24 cellular contexts compared by ENCODE assay signal in the genomic region with DNA sequence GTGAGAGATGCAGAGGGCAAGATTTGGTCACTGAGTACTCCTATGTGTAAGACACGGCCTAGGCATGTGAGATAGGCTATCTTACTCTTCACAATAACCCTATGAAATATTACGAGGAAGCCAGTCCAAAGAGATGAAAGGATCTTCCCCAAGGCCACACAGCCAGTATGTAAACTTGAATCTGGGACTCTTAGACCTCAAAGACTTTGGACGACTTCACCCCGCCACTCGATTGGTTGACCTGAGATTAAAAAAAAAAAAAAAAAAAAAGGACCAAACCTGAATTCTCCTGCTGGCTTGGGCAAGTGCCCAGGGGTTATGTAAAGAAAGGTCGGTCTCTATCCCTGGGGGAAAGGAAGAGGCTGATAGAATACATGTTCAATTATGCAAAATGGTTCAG. TPM values are rescaled to one million over a fixed set of nuclear protein-coding genes. Genes with fewer than 3 reads are reported as not detected.
DNase-seq lines count a peak whose midpoint lies in the region; ATAC-seq and TF ChIP-seq lines count a peak whose summit lies in the region.
"Had no signal": no experiment of that assay in that cellular context is flagged by ENCODE, and none has a peak within 500 bp of the region (broad histone marks: within the 10 kb centered on the region; RNA-seq: fewer than 3 reads in every experiment).

No MANE protein-coding gene starts in this region.

- H3K36me3 ChIP-seq in CD8-positive, alpha-beta T cell (ENCODE audit: insufficient read depth, low read length), result peaks cover 7% of the 10 kb centered on the region
- H3K36me3 ChIP-seq in H7 (replicated peaks; ENCODE audit: control insufficient read depth, insufficient read depth, low read length) (no peaks in the 10 kb centered on the region; the same call in 1 of the 2 replicates), osteoblast (ENCODE audit: insufficient read depth, low read length) (peaks cover 10% of the 10 kb centered on the region)

- POLR2A ChIA-PET in CD8-positive, alpha-beta T cell (lab: Charles Lee), result no interaction called here

- no peaks in the 10 kb centered on the region for H3K9me3 ChIP-seq in CD8-positive, alpha-beta T cell (ENCODE audit: low read length)
- no peaks in the 10 kb centered on the region for H3K9me3 ChIP-seq in osteoblast (ENCODE audit: low read depth, low read length)
- H3K9me3 ChIP-seq: A549, HAP-1 had no signal

- no peak for DNase-seq in CD8-positive, alpha-beta T cell
- DNase-seq in H7 (peak; percentile 23), dorsolateral prefrontal cortex (no peak), osteoblast (ENCODE audit: insufficient read length, low spot score, missing footprints) (peak; percentile 6), mesothelial cell of epicardium (ENCODE audit: low spot score in 2 of 2, unreplicated experiment in 2 of 2) (no peak), NCI-H2029 (lab: John Stamatoyannopoulos, UW) (no peak), SKM-1 (lab: John Stamatoyannopoulos, UW; ENCODE audit: unreplicated experiment) (no peak)
- DNase-seq: DMS79, KG1, NCI-H1092, NCI-H1436 treated with DMSO at 0.1 percent for 48 hours, NCI-H2029 treated with DMSO at 0.1 percent for 48 hours, NCI-H226, NCI-H510A treated with DMSO at 0.1 percent for 48 hours, NCI-H748 treated with DMSO at 0.1 percent for 48 hours, PC-9, RPMI8226, SHP77 treated with DMSO at 0.1 percent for 48 hours had no signal

- no peak overlapping the region for H3K4me2 ChIP-seq in osteoblast (ENCODE audit: insufficient read depth, low read length)
- H3K4me2 ChIP-seq: A549, PC-9 had no signal

- no peak for ATAC-seq in CD8-positive, alpha-beta T cell
- ATAC-seq: A549 had no signal

- H3K27me3 Mint-ChIP-seq in CD8-positive, alpha-beta T cell (ENCODE audit: low read depth), result no peaks in the 10 kb centered on the region
- H3K27me3 Mint-ChIP-seq in mesothelial cell of epicardium (ENCODE audit: low read depth), result peaks cover 2% of the 10 kb centered on the region
- H3K27me3 Mint-ChIP-seq: B cell had no signal

- peak overlapping the region; percentile 35 for H3K27ac Mint-ChIP-seq in CD8-positive, alpha-beta T cell
- no peak overlapping the region for H3K27ac Mint-ChIP-seq in mesothelial cell of epicardium
- H3K27ac Mint-ChIP-seq: B cell had no signal

- H3K36me3 Mint-ChIP-seq in CD8-positive, alpha-beta T cell, result peaks cover 24% of the 10 kb centered on the region
- H3K36me3 Mint-ChIP-seq in mesothelial cell of epicardium, result peaks cover 10% of the 10 kb centered on the region

- CTCF ChIA-PET in CD8-positive, alpha-beta T cell (lab: Charles Lee), result no interaction called here

- no peaks in the 10 kb centered on the region for H3K4me1 ChIP-seq in CD8-positive, alpha-beta T cell (ENCODE audit: insufficient read depth, low read length)
- H3K4me1 ChIP-seq in osteoblast (ENCODE audit: insufficient read depth, low read length), result peaks cover 11% of the 10 kb centered on the region
- H3K4me1 ChIP-seq: A549, HAP-1 had no signal

- H3K9me3 Mint-ChIP-seq in CD8-positive, alpha-beta T cell, result no peaks in the 10 kb centered on the region
- H3K9me3 Mint-ChIP-seq in mesothelial cell of epicardium, result no peaks in the 10 kb centered on the region
- H3K9me3 Mint-ChIP-seq: CD14-positive monocyte had no signal

- H4K20me1 ChIP-seq in osteoblast (ENCODE audit: insufficient read depth, low read length), result peaks cover 6% of the 10 kb centered on the region

- H3K79me2 ChIP-seq in osteoblast (ENCODE audit: insufficient read depth, low read length), result no peaks in the 10 kb centered on the region

- no peak overlapping the region for H3K4me3 ChIP-seq in CD8-positive, alpha-beta T cell (ENCODE audit: low read depth, low read length)
- no peak overlapping the region for H3K4me3 ChIP-seq in H7 (ENCODE audit: insufficient read depth, low read depth, low read length)
- H3K4me3 ChIP-seq in dorsolateral prefrontal cortex, result no peak overlapping the region
- H3K4me3 ChIP-seq in osteoblast (ENCODE audit: insufficient read depth, low read length), result no peak overlapping the region
- H3K4me3 ChIP-seq: A549, HAP-1, PC-9, SK-N-MC had no signal

- TF ChIP-seq CTCF in CD8-positive, alpha-beta T cell (IDR thresholded peaks at IDR 0.05), result no peak
- TF ChIP-seq CTCF in dorsolateral prefrontal cortex (IDR thresholded peaks at IDR 0.05 in 54 of 56, conservative IDR thresholded peaks at IDR 0.05 in 2 of 56; ENCODE audit: low read depth in 1 of 56, partially characterized antibody in 56 of 56) (no peak), osteoblast (IDR thresholded peaks at IDR 0.05; ENCODE audit: extremely low read depth, low read depth, low read length) (no peak), mesothelial cell of epicardium (IDR thresholded peaks at IDR 0.05; ENCODE audit: unreplicated experiment) (no peak)

- no peak overlapping the region for H3K27ac ChIP-seq in CD8-positive, alpha-beta T cell (ENCODE audit: low read depth, low read length)
- peak overlapping the region in 55 of 59 donors; percentile 8 to 89 (median 78) for H3K27ac ChIP-seq in dorsolateral prefrontal cortex
- H3K27ac ChIP-seq in osteoblast (ENCODE audit: low read depth, low read length), result no peak overlapping the region
- H3K27ac ChIP-seq: A549, HL-60, PC-9, SK-N-MC had no signal

- no peak overlapping the region for H2AFZ ChIP-seq in osteoblast (ENCODE audit: low read length)
- H2AFZ ChIP-seq: PC-9 had no signal

- H3K4me3 Mint-ChIP-seq in CD8-positive, alpha-beta T cell, result no peak overlapping the region
- H3K4me3 Mint-ChIP-seq in mesothelial cell of epicardium, result no peak overlapping the region
- H3K4me3 Mint-ChIP-seq: B cell, CD14-positive monocyte had no signal

- no peaks in the 10 kb centered on the region for H3K27me3 ChIP-seq in CD8-positive, alpha-beta T cell (ENCODE audit: insufficient read depth, low read length)
- no peaks in the 10 kb centered on the region for H3K27me3 ChIP-seq in H7 (ENCODE audit: control insufficient read depth, insufficient read depth, low read length)
- H3K27me3 ChIP-seq in dorsolateral prefrontal cortex, result no peaks in the 10 kb centered on the region
- H3K27me3 ChIP-seq in osteoblast (ENCODE audit: insufficient read depth, low read length), result peaks cover 18% of the 10 kb centered on the region

- no peaks in the 10 kb centered on the region for H3K4me1 Mint-ChIP-seq in CD8-positive, alpha-beta T cell (ENCODE audit: low read depth)
- peaks cover 4% of the 10 kb centered on the region for H3K4me1 Mint-ChIP-seq in mesothelial cell of epicardium
- H3K4me1 Mint-ChIP-seq: B cell had no signal

- intact Hi-C loops in CD8-positive, alpha-beta T cell (cut with DNase I, micrococcal nuclease), result no loop called here
- intact Hi-C loops in dorsolateral prefrontal cortex (cut with DNase I), result no loop called here

RNA-seq across cellular contexts. Expression of a gene that starts 33.1 kb away (rescaled TPM):
- total RNA-seq in CD8-positive, alpha-beta T cell, result 1 to 10 TPM; 5.6 to 6.0 TPM
- total RNA-seq in H7 (2014; rRNA removed; shearing (Covaris generic)), result 17.4 and 26.4 TPM in 2 replicates
- total RNA-seq in dorsolateral prefrontal cortex (10 to 100 TPM in 67 of 120 experiments, 1 to 10 TPM in 53; 3.8 to 24.7 (median 10.6) TPM), osteoblast (1.4 and 1.8 TPM in 2 replicates), mesothelial cell of epicardium (4.1 to 5.0 TPM (median 4.4 TPM) in 3 replicates)

Comparison
In these comparisons a context has a peak if more than half of its experiments do, and no peak if none do; other contexts are left out.
1. DNase-seq: peak in H7 (single experiment) and osteoblast (single experiment); none in CD8-positive, alpha-beta T cell (0 of 7), dorsolateral prefrontal cortex (0 of 10), mesothelial cell of epicardium (0 of 2), NCI-H2029 (single experiment) and SKM-1 (single experiment).
2. H3K27ac ChIP-seq: peak in dorsolateral prefrontal cortex (55 of 59); none in CD8-positive, alpha-beta T cell (single experiment) and osteoblast (single experiment).